ENCODE assay signal across 1 cellular context in genomic region chr13:51803422-51804294, GRCh38.
TF ChIP-seq lines count a peak whose summit lies in the region.

A gene with protein sequence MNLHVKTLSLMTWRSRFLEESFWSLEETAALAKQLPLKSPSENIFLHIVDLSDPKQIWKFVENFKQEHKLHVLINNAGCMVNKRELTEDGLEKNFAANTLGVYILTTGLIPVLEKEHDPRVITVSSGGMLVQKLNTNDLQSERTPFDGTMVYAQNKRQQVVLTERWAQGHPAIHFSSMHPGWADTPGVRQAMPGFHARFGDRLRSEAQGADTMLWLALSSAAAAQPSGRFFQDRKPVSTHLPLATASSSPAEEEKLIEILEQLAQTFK (minus strand): TSS chr13:51804163. CDS start chr13:51799659, 4,504 bp downstream.

TF ChIP-seq in HepG2, 621 proteins besides CTCF, POLR2A, EP300 and RAD21 (continued from another document and continues in another):
- no peak for TF ChIP-seq HDAC6 (IDR thresholded peaks at IDR 0.05; ENCODE audit: low read depth, low read length)
- TF ChIP-seq ZBTB21 (CRISPR knock-in tag; IDR thresholded peaks at IDR 0.05), result peak; percentile 31; the same call in 1 of the 2 replicates
- TF ChIP-seq ZSCAN9 (CRISPR knock-in tag; IDR thresholded peaks at IDR 0.05; ENCODE audit: borderline replicate concordance), result 0 out of 2 replicates have a peak, but pooled peaks have one; percentile 16
- TF ChIP-seq ZNF263 (CRISPR knock-in tag; IDR thresholded peaks at IDR 0.05), result 0 out of 2 replicates have a peak, but pooled peaks have one; percentile 16
- TF ChIP-seq AGO1 (IDR thresholded peaks at IDR 0.05; ENCODE audit: low read depth, low read length, poor library complexity, severe bottlenecking), result no peak
- TF ChIP-seq CREB1 (IDR thresholded peaks at IDR 0.05), result peak; percentile 73; the same call in 1 of the 2 replicates
- no peak for TF ChIP-seq CREB1 (CRISPR knock-in tag; IDR thresholded peaks at IDR 0.05)
- TF ChIP-seq SYNCRIP (IDR thresholded peaks at IDR 0.05; ENCODE audit: insufficient read depth, low read depth, low read length), result no peak
- peak; percentile 50; the same call in 1 of the 2 replicates for TF ChIP-seq ZNF841 (CRISPR knock-in tag; IDR thresholded peaks at IDR 0.05; ENCODE audit: borderline replicate concordance)
- TF ChIP-seq ZNF570 (CRISPR knock-in tag; IDR thresholded peaks at IDR 0.05; ENCODE audit: borderline replicate concordance), result peak; percentile 34; the same call in 1 of the 2 replicates
- peak; percentile 18; the same call in 1 of the 2 replicates for TF ChIP-seq KDM2A (CRISPR knock-in tag; IDR thresholded peaks at IDR 0.05; ENCODE audit: borderline replicate concordance, low read depth)
- peak; percentile 59; the same call in 1 of the 2 replicates for TF ChIP-seq ZNF556 (CRISPR knock-in tag; IDR thresholded peaks at IDR 0.05; ENCODE audit: borderline replicate concordance)
- no peak for TF ChIP-seq NCOA5 (CRISPR knock-in tag; IDR thresholded peaks at IDR 0.05)
- TF ChIP-seq, protein P1, sequence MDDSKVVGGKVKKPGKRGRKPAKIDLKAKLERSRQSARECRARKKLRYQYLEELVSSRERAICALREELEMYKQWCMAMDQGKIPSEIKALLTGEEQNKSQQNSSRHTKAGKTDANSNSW (CRISPR knock-in tag; IDR thresholded peaks at IDR 0.05; ENCODE audit: borderline replicate concordance), result no peak
- no peak for TF ChIP-seq RFXANK (CRISPR knock-in tag; IDR thresholded peaks at IDR 0.05)
- no peak for TF ChIP-seq HOXA9 (CRISPR knock-in tag; IDR thresholded peaks at IDR 0.05; ENCODE audit: borderline replicate concordance)
- TF ChIP-seq ZNF343 (CRISPR knock-in tag; IDR thresholded peaks at IDR 0.05), result peak; percentile 54; the same call in 1 of the 2 replicates
- TF ChIP-seq HCFC1 (IDR thresholded peaks at IDR 0.05; ENCODE audit: low read depth, low read length), result no peak
- peak; percentile 68; the same call in 1 of the 2 replicates for TF ChIP-seq SALL2 (CRISPR knock-in tag; IDR thresholded peaks at IDR 0.05)
- peak; percentile 6; the same call in 1 of the 2 replicates for TF ChIP-seq PITX1 (CRISPR knock-in tag; IDR thresholded peaks at IDR 0.05)
- TF ChIP-seq ZNF615 (CRISPR knock-in tag; IDR thresholded peaks at IDR 0.05; ENCODE audit: borderline replicate concordance), result no peak
- 0 out of 2 replicates have a peak, but pooled peaks have one; percentile 22 for TF ChIP-seq GMEB1 (CRISPR knock-in tag; IDR thresholded peaks at IDR 0.05; ENCODE audit: borderline replicate concordance)
- 0 out of 2 replicates have a peak, but pooled peaks have one; percentile 62 for TF ChIP-seq DNMT1 (CRISPR knock-in tag; IDR thresholded peaks at IDR 0.05)
- TF ChIP-seq ZNF777 (CRISPR knock-in tag; IDR thresholded peaks at IDR 0.05), result peak; percentile 90
- TF ChIP-seq, protein P2, sequence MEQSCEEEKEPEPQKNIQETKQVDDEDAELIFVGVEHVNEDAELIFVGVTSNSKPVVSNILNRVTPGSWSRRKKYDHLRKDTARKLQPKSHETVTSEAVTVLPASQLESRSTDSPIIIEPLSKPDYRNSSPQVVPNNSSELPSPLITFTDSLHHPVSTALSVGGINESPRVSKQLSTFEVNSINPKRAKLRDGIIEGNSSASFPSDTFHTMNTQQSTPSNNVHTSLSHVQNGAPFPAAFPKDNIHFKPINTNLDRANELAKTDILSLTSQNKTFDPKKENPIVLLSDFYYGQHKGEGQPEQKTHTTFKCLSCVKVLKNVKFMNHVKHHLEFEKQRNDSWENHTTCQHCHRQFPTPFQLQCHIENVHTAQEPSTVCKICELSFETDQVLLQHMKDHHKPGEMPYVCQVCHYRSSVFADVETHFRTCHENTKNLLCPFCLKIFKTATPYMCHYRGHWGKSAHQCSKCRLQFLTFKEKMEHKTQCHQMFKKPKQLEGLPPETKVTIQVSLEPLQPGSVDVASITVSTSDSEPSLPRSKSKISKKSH (CRISPR knock-in tag; IDR thresholded peaks at IDR 0.05; ENCODE audit: borderline replicate concordance), result peak; percentile 55; the same call in 1 of the 2 replicates
- TF ChIP-seq MATR3 (CRISPR knock-in tag; IDR thresholded peaks at IDR 0.05), result no peak
- no peak for TF ChIP-seq PLRG1 (conservative IDR thresholded peaks at IDR 0.05)
- 0 out of 2 replicates have a peak, but pooled peaks have one; percentile 31 for TF ChIP-seq KDM4B (CRISPR knock-in tag; IDR thresholded peaks at IDR 0.05)
- TF ChIP-seq MTA1 (CRISPR knock-in tag; IDR thresholded peaks at IDR 0.05; ENCODE audit: borderline replicate concordance), result no peak
- TF ChIP-seq TCF12 (IDR thresholded peaks at IDR 0.05), result no peak
- TF ChIP-seq TCF12 (CRISPR knock-in tag; IDR thresholded peaks at IDR 0.05), result no peak
- TF ChIP-seq KDM5B (CRISPR knock-in tag; IDR thresholded peaks at IDR 0.05; ENCODE audit: borderline replicate concordance), result peak; percentile 85
- TF ChIP-seq THAP11 (CRISPR knock-in tag; IDR thresholded peaks at IDR 0.05), result peak; percentile 45; the same call in 1 of the 2 replicates
- no peak for TF ChIP-seq HOXD1 (CRISPR knock-in tag; IDR thresholded peaks at IDR 0.05)
- TF ChIP-seq, protein P3, sequence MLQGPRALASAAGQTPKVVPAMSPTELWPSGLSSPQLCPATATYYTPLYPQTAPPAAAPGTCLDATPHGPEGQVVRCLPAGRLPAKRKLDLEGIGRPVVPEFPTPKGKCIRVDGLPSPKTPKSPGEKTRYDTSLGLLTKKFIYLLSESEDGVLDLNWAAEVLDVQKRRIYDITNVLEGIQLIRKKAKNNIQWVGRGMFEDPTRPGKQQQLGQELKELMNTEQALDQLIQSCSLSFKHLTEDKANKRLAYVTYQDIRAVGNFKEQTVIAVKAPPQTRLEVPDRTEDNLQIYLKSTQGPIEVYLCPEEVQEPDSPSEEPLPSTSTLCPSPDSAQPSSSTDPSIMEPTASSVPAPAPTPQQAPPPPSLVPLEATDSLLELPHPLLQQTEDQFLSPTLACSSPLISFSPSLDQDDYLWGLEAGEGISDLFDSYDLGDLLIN (CRISPR knock-in tag; IDR thresholded peaks at IDR 0.05; ENCODE audit: borderline replicate concordance), result no peak
- TF ChIP-seq, protein P4, sequence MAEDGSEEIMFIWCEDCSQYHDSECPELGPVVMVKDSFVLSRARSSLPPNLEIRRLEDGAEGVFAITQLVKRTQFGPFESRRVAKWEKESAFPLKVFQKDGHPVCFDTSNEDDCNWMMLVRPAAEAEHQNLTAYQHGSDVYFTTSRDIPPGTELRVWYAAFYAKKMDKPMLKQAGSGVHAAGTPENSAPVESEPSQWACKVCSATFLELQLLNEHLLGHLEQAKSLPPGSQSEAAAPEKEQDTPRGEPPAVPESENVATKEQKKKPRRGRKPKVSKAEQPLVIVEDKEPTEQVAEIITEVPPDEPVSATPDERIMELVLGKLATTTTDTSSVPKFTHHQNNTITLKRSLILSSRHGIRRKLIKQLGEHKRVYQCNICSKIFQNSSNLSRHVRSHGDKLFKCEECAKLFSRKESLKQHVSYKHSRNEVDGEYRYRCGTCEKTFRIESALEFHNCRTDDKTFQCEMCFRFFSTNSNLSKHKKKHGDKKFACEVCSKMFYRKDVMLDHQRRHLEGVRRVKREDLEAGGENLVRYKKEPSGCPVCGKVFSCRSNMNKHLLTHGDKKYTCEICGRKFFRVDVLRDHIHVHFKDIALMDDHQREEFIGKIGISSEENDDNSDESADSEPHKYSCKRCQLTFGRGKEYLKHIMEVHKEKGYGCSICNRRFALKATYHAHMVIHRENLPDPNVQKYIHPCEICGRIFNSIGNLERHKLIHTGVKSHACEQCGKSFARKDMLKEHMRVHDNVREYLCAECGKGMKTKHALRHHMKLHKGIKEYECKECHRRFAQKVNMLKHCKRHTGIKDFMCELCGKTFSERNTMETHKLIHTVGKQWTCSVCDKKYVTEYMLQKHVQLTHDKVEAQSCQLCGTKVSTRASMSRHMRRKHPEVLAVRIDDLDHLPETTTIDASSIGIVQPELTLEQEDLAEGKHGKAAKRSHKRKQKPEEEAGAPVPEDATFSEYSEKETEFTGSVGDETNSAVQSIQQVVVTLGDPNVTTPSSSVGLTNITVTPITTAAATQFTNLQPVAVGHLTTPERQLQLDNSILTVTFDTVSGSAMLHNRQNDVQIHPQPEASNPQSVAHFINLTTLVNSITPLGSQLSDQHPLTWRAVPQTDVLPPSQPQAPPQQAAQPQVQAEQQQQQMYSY (CRISPR knock-in tag; IDR thresholded peaks at IDR 0.05), result no peak
- TF ChIP-seq ZNF232 (CRISPR knock-in tag; IDR thresholded peaks at IDR 0.05; ENCODE audit: borderline replicate concordance), result peak; percentile 77; the same call in 1 of the 2 replicates
- no peak for TF ChIP-seq ZNF12 (CRISPR knock-in tag; IDR thresholded peaks at IDR 0.05)
- TF ChIP-seq NCOA1 (CRISPR knock-in tag; IDR thresholded peaks at IDR 0.05), result no peak; the same call in 1 of the 2 replicates
- TF ChIP-seq, protein P5, sequence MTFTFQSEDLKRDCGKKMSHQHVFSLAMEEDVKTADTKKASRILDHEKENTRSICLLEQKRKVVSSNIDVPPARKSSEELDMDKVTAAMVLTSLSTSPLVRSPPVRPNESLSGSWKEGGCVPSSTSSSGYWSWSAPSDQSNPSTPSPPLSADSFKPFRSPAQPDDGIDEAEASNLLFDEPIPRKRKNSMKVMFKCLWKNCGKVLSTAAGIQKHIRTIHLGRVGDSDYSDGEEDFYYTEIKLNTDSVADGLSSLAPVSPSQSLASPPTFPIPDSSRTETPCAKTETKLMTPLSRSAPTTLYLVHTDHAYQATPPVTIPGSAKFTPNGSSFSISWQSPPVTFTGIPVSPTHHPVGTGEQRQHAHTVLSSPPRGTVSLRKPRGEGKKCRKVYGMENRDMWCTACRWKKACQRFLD (CRISPR knock-in tag; IDR thresholded peaks at IDR 0.05; ENCODE audit: borderline replicate concordance), result 0 out of 2 replicates have a peak, but pooled peaks have one; percentile 48
- no peak for TF ChIP-seq REL (CRISPR knock-in tag; conservative IDR thresholded peaks at IDR 0.05)
- no peak for TF ChIP-seq ZNF678 (CRISPR knock-in tag; IDR thresholded peaks at IDR 0.05)
- no peak for TF ChIP-seq HNF4G (IDR thresholded peaks at IDR 0.05; ENCODE audit: borderline replicate concordance, low read depth, low read length)
- TF ChIP-seq HNF4G (CRISPR knock-in tag; IDR thresholded peaks at IDR 0.05; ENCODE audit: borderline replicate concordance, low read depth), result no peak
- no peak; the same call in 1 of the 2 replicates for TF ChIP-seq ZSCAN31 (CRISPR knock-in tag; IDR thresholded peaks at IDR 0.05; ENCODE audit: low read depth)
- 0 out of 2 replicates have a peak, but pooled peaks have one; percentile 11 for TF ChIP-seq ZMYM3 (CRISPR knock-in tag; IDR thresholded peaks at IDR 0.05)
- TF ChIP-seq NFIB (CRISPR knock-in tag; IDR thresholded peaks at IDR 0.05; ENCODE audit: borderline replicate concordance), result no peak
- peak; percentile 68 for TF ChIP-seq IRF9 (CRISPR knock-in tag; IDR thresholded peaks at IDR 0.05; ENCODE audit: borderline replicate concordance)
- no peak for TF ChIP-seq CHD4 (IDR thresholded peaks at IDR 0.05; ENCODE audit: borderline replicate concordance, low read length)
